ENCODE assay signal across 9 cellular contexts in genomic region chr18:32332708-32333107, GRCh38.
"Had no signal": no experiment of that assay in that cellular context is flagged by ENCODE, and none has a peak within 500 bp of the region (broad histone marks: within the 10 kb centered on the region; RNA-seq: fewer than 3 reads in every experiment).

No MANE protein-coding gene starts in this region.

- H3K27ac ChIP-seq: GM23248, HL-60 had no signal

- H3K4me3 Mint-ChIP-seq: HFFc6 had no signal

- DNase-seq: GM23248, GOT3, H7, HFFc6 had no signal

- H3K9me3 ChIP-seq: HAP-1 had no signal

- ATAC-seq: HCT116, HepG2, K562 had no signal

- H3K9ac ChIP-seq: GM23248 had no signal

- H3K4me3 ChIP-seq: GM23248, HAP-1, K562 had no signal

- H3K27ac Mint-ChIP-seq: HFFc6 had no signal

- H2AFZ ChIP-seq: GM23248 had no signal

- H3K36me3 ChIP-seq: HAP-1 had no signal
